Comparison of ENCODE assay signal across 14 cellular contexts in the genomic region with DNA sequence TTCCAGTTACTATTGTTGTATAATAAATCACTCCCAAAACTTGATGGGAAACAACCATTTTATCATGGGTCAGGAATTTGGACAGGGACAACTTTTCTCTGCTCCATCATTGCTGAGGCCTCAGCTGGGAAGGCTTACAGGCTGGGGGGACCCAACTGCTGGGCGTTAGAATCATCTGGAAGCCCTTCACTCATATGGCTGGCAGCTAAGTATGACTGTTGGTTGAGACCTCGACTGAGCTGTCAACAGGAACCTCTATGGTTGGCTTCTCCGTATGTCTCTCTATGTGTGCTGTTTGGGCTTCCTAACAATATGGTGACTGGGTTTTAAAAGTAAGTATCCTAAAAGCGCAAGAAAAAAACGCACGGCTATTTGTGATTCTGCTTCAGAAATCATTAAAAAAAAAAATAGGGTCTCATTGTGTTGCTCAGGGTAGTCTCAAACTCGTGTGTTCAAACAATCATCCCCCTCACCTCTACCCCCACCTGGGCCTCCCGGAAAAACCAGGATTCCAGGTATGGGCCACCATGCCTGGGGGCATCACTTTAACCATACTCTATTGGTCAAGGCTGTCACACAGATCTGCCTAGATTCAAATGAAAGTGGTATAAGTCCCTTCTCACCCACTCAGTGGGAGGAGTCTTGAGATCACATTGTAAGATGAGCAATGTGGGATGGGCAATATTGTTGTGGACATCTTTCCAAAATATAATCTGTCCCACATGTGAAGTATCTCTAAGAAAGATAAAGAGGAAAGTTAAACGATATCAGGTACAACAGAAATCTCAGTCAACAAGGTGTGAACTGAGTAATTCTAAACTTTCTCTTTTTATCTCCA. TPM values are rescaled to one million over a fixed set of nuclear protein-coding genes. Genes with fewer than 3 reads are reported as not detected.
DNase-seq lines count a peak whose midpoint lies in the region; ATAC-seq and TF ChIP-seq lines count a peak whose summit lies in the region.
"Had no signal": no experiment of that assay in that cellular context is flagged by ENCODE, and none has a peak within 500 bp of the region (broad histone marks: within the 10 kb centered on the region; RNA-seq: fewer than 3 reads in every experiment).

No MANE protein-coding gene starts in this region.

- H3K9me3 ChIP-seq in CD4-positive, CD25-positive, alpha-beta regulatory T cell (ENCODE audit: control insufficient read depth in 2 of 2, low read length in 2 of 2): no peaks in the 10 kb centered on the region
- H3K9me3 ChIP-seq: BLaER1, left lung had no signal

- H3K27ac ChIP-seq in CD4-positive, CD25-positive, alpha-beta regulatory T cell (ENCODE audit: insufficient read depth, low read length, poor library complexity, severe bottlenecking): peak overlapping the region; percentile 91
- H3K27ac ChIP-seq: BLaER1 had no signal

- peak; percentile 22 for TF ChIP-seq POLR2A in GM18951 (IDR thresholded peaks at IDR 0.05; ENCODE audit: extremely low read depth, insufficient read depth, insufficient read length)

- H3K36me3 ChIP-seq in CD4-positive, CD25-positive, alpha-beta regulatory T cell (ENCODE audit: control insufficient read depth, insufficient read depth, low read length): peaks cover 8% of the 10 kb centered on the region
- H3K36me3 ChIP-seq: BLaER1, left lung had no signal

- peak overlapping the region; percentile 32 to 87 (median 74) for H3K27ac Mint-ChIP-seq in CD4-positive, CD25-positive, alpha-beta regulatory T cell
- peak overlapping the region; percentile 40 for H3K27ac Mint-ChIP-seq in activated naive CD8-positive, alpha-beta T cell treated with anti-CD3 and anti-CD28 coated beads, Interleukin-2, amount 10 ng/mL, durations not matched to agents 7 days and 5 days
- H3K27ac Mint-ChIP-seq in naive thymus-derived CD8-positive, alpha-beta T cell: peak overlapping the region; percentile 61 to 93 (median 82)

- peaks cover 23% of the 10 kb centered on the region for H3K36me3 Mint-ChIP-seq in CD4-positive, CD25-positive, alpha-beta regulatory T cell
- H3K36me3 Mint-ChIP-seq in activated naive CD8-positive, alpha-beta T cell treated with anti-CD3 and anti-CD28 coated beads, Interleukin-2, amount 10 ng/mL, durations not matched to agents 7 days and 5 days: peaks cover 24% of the 10 kb centered on the region
- peaks cover 0 to 15% (median 10%) of the 10 kb centered on the region in 3 donors for H3K36me3 Mint-ChIP-seq in naive thymus-derived CD8-positive, alpha-beta T cell

- peaks cover 50 to 100% (median 91%) of the 10 kb centered on the region in 4 donors for H3K4me1 Mint-ChIP-seq in CD4-positive, CD25-positive, alpha-beta regulatory T cell
- peaks cover 69% of the 10 kb centered on the region for H3K4me1 Mint-ChIP-seq in activated naive CD8-positive, alpha-beta T cell treated with anti-CD3 and anti-CD28 coated beads, Interleukin-2, amount 10 ng/mL, durations not matched to agents 7 days and 5 days
- peaks cover 51 to 100% (median 97%) of the 10 kb centered on the region in 4 donors for H3K4me1 Mint-ChIP-seq in naive thymus-derived CD8-positive, alpha-beta T cell

- in situ Hi-C loops in GM18951 (cut with MboI; ENCODE audit: low sequenced_read_pairs, unreplicated experiment): no loop called here

- ATAC-seq in CD4-positive, CD25-positive, alpha-beta regulatory T cell (ENCODE audit: low read depth in 2 of 2): no peak
- ATAC-seq in activated naive CD8-positive, alpha-beta T cell treated with anti-CD3 and anti-CD28 coated beads, Interleukin-2, amount 10 ng/mL, durations not matched to agents 7 days and 5 days (ENCODE audit: low read depth): no peak
- ATAC-seq in naive thymus-derived CD8-positive, alpha-beta T cell: no peak
- ATAC-seq in HG02759 (IDR thresholded peaks at IDR 0.05; ENCODE audit: unreplicated experiment): no peak
- no peak for ATAC-seq in esophagus mucosa
- ATAC-seq: left lung had no signal

- peak overlapping the region; percentile 50 to 87 (median 74) for H3K4me3 Mint-ChIP-seq in CD4-positive, CD25-positive, alpha-beta regulatory T cell
- peak overlapping the region; percentile 31 for H3K4me3 Mint-ChIP-seq in activated naive CD8-positive, alpha-beta T cell treated with anti-CD3 and anti-CD28 coated beads, Interleukin-2, amount 10 ng/mL, durations not matched to agents 7 days and 5 days
- peak overlapping the region in 8 of 10 donors; percentile 21 to 70 (median 60) for H3K4me3 Mint-ChIP-seq in naive thymus-derived CD8-positive, alpha-beta T cell

- H3K4me3 ChIP-seq in CD4-positive, CD25-positive, alpha-beta regulatory T cell (ENCODE audit: low read depth, low read length): peak overlapping the region; percentile 79
- H3K4me3 ChIP-seq: BLaER1, left lung had no signal

- no peak for DNase-seq in CD4-positive, CD25-positive, alpha-beta regulatory T cell
- DNase-seq in activated naive CD8-positive, alpha-beta T cell treated with anti-CD3 and anti-CD28 coated beads, Interleukin-2, amount 10 ng/mL, durations not matched to agents 7 days and 5 days: no peak
- no peak for DNase-seq in naive thymus-derived CD8-positive, alpha-beta T cell
- DNase-seq in Kasumi-1 (lab: John Stamatoyannopoulos, UW) (no peak), NCI-H146 (lab: John Stamatoyannopoulos, UW) (no peak)
- DNase-seq: GDM1, head of caudate nucleus, left lung, NCI-H226, nucleus accumbens had no signal

- peaks cover 0 to 3% (median 0%) of the 10 kb centered on the region in 7 donors for H3K9me3 Mint-ChIP-seq in CD4-positive, CD25-positive, alpha-beta regulatory T cell
- H3K9me3 Mint-ChIP-seq in activated naive CD8-positive, alpha-beta T cell treated with anti-CD3 and anti-CD28 coated beads, Interleukin-2, amount 10 ng/mL, durations not matched to agents 7 days and 5 days: no peaks in the 10 kb centered on the region
- peaks cover 0 to 2% (median 0%) of the 10 kb centered on the region in 9 donors for H3K9me3 Mint-ChIP-seq in naive thymus-derived CD8-positive, alpha-beta T cell

- POLR2A ChIA-PET in activated naive CD8-positive, alpha-beta T cell treated with anti-CD3 and anti-CD28 coated beads, Interleukin-2, amount 10 ng/mL, durations not matched to agents 7 days and 5 days (lab: Charles Lee): interaction anchor here (1.1 to 2.3 kb wide), 4 partner anchors 12 to 139 kb away, joined by 3 to 13 read pairs (median 9); partner anchors contain the start of genes FNBP1 and GPR107
- POLR2A ChIA-PET in naive thymus-derived CD8-positive, alpha-beta T cell (lab: Charles Lee): interaction anchor here (0.6 to 1.9 kb wide), 6 partner anchors 8 to 531 kb away, joined by 3 to 14 read pairs (median 6); no protein-coding TSS in a partner anchor

- H3K27me3 Mint-ChIP-seq in CD4-positive, CD25-positive, alpha-beta regulatory T cell: no peaks in the 10 kb centered on the region
- no peaks in the 10 kb centered on the region for H3K27me3 Mint-ChIP-seq in activated naive CD8-positive, alpha-beta T cell treated with anti-CD3 and anti-CD28 coated beads, Interleukin-2, amount 10 ng/mL, durations not matched to agents 7 days and 5 days
- no peaks in the 10 kb centered on the region for H3K27me3 Mint-ChIP-seq in naive thymus-derived CD8-positive, alpha-beta T cell

- H3K4me1 ChIP-seq in CD4-positive, CD25-positive, alpha-beta regulatory T cell (ENCODE audit: control insufficient read depth, insufficient read depth, low read length, poor library complexity, severe bottlenecking): peaks cover 99% of the 10 kb centered on the region

- H3K27me3 ChIP-seq in CD4-positive, CD25-positive, alpha-beta regulatory T cell (ENCODE audit: control insufficient read depth, insufficient read depth, low read length): no peaks in the 10 kb centered on the region
- H3K27me3 ChIP-seq: BLaER1, left lung had no signal

RNA-seq across cellular contexts. Expression of gene FNBP1, which starts 15.2 kb away (rescaled TPM):
- 253 TPM for total RNA-seq in CD4-positive, CD25-positive, alpha-beta regulatory T cell
- 100 to 1,000 TPM; 147 to 218 (median 188) TPM for polyA plus RNA-seq in CD4-positive, CD25-positive, alpha-beta regulatory T cell
- 100 to 1,000 TPM; 191 to 194 TPM for total RNA-seq in activated naive CD8-positive, alpha-beta T cell treated with anti-CD3 and anti-CD28 coated beads, Interleukin-2, amount 10 ng/mL, durations not matched to agents 7 days and 5 days
- 100 to 1,000 TPM; 156 to 164 TPM for total RNA-seq in naive thymus-derived CD8-positive, alpha-beta T cell
- 100 to 1,000 TPM; 130 to 143 (median 136) TPM for polyA plus RNA-seq in naive thymus-derived CD8-positive, alpha-beta T cell
- 23.5 TPM for total RNA-seq in esophagus mucosa

RNA-seq across cellular contexts. Expression of gene GPR107, which starts 26.0 kb away (rescaled TPM):
- 29.9 TPM for total RNA-seq in CD4-positive, CD25-positive, alpha-beta regulatory T cell
- polyA plus RNA-seq in CD4-positive, CD25-positive, alpha-beta regulatory T cell: 1 to 10 TPM; 2.8 to 4.5 (median 3.1) TPM
- 10 to 100 TPM; 23.2 to 25.1 TPM for total RNA-seq in activated naive CD8-positive, alpha-beta T cell treated with anti-CD3 and anti-CD28 coated beads, Interleukin-2, amount 10 ng/mL, durations not matched to agents 7 days and 5 days
- 10 to 100 TPM; 21.9 to 25.3 TPM for total RNA-seq in naive thymus-derived CD8-positive, alpha-beta T cell
- 1 to 10 TPM; 1.4 to 3.2 (median 2.2) TPM for polyA plus RNA-seq in naive thymus-derived CD8-positive, alpha-beta T cell
- 29.8 TPM for total RNA-seq in esophagus mucosa
